ENCODE assay signal across 8 cellular contexts in the genomic region with DNA sequence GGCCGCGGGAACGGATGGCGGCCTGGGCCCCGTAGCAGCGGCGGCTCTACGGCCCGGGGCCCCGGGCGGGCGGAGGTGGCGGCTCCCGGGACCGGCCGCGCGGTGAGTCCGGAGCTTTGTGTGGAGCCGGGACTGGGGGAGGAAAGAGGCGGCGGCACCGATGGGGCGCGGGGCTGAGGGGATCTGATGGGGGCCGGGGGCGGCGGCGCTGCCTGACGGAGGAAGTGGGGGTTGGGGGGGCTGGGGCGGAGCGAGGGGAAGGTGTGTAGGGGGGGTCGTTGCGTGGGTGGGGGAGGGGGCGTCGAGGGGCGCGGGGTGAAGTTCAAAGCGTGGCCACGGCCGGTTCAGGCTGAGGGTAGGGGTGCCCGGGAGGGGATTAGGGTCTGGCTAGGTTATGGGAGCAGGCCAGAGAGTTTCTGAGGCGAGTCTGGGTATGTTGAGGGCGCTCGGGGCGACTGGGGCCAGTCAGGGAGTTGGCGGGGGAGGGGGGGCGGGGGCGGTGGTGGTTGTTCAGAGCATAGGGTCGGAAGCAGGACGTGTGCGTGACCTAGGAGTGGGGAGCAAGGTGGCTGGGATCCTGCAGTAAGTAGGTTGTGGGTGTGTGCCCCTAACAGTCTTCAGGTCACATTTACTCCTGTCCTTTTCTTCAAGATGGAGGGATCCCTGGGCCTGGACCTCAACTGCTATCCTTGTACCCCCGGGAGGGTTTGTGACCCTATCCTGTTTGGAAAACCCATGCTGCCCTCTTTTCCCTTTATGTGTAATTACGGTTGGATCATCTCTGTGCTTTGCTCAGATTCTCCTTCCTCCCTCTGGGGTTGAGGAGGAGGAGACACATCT. TPM values are rescaled to one million over a fixed set of nuclear protein-coding genes. Genes with fewer than 3 reads are reported as not detected.
DNase-seq lines count a peak whose midpoint lies in the region; ATAC-seq, FAIRE-seq and TF ChIP-seq lines count a peak whose summit lies in the region.

No MANE protein-coding gene starts in this region.

- peak; percentile 13 for ATAC-seq in HG03108 (IDR thresholded peaks at IDR 0.05; ENCODE audit: unreplicated experiment)
- peak; percentile 64 for ATAC-seq in foreskin keratinocyte
- peak; percentile 58 for ATAC-seq in upper lobe of right lung
- ATAC-seq in HG02678 (IDR thresholded peaks at IDR 0.05; ENCODE audit: unreplicated experiment): no peak

- H3K9me3 ChIP-seq in ES-I3 (ENCODE audit: control insufficient read depth, insufficient read depth, low read length) (no peaks in the 10 kb centered on the region), upper lobe of right lung (no peaks in the 10 kb centered on the region)

- TF ChIP-seq CTCF in foreskin keratinocyte (conservative IDR thresholded peaks at IDR 0.05) (peak; percentile 36), neural crest cell (conservative IDR thresholded peaks at IDR 0.05) (no peak), upper lobe of right lung (IDR thresholded peaks at IDR 0.05) (peak; percentile 15)

- peak overlapping the region; percentile 92 for H3K27ac Mint-ChIP-seq in neural crest cell (ENCODE audit: unreplicated experiment)

- H3K4me3 Mint-ChIP-seq in neural crest cell: peak overlapping the region; percentile 91

- H3K27me3 Mint-ChIP-seq in neural crest cell (ENCODE audit: low read depth): no peaks in the 10 kb centered on the region

- no peaks in the 10 kb centered on the region for H3K36me3 ChIP-seq in ES-I3 (ENCODE audit: insufficient read depth, low read length)
- H3K36me3 ChIP-seq in upper lobe of right lung: no peaks in the 10 kb centered on the region

- H3K27me3 ChIP-seq in foreskin keratinocyte (no peaks in the 10 kb centered on the region), upper lobe of right lung (no peaks in the 10 kb centered on the region)

- H3K9me3 Mint-ChIP-seq in neural crest cell: no peaks in the 10 kb centered on the region

- DNase-seq in RCC 7860 (ENCODE audit: low spot score) (peak; percentile 50), foreskin keratinocyte (peak; percentile 74 to 81), neural crest cell (ENCODE audit: low read depth, low spot score) (no peak), upper lobe of right lung (no peak)
- DNase-seq in activated naive CD4-positive, alpha-beta T cell treated with Interleukin-2 at 50 U/mL for 16 hours: peak; percentile 15

- peak; percentile 27 for FAIRE-seq in RCC 7860 (lab: Jason Lieb, UNC)

- H3K36me3 Mint-ChIP-seq in neural crest cell (ENCODE audit: low read depth): no peaks in the 10 kb centered on the region

- peak overlapping the region; percentile 81 for H3K9ac ChIP-seq in ES-I3 (ENCODE audit: low read depth, low read length)

- intact Hi-C loops in upper lobe of right lung (cut with DNase I): no loop called here

- peak overlapping the region; percentile 51 for H3K4me3 ChIP-seq in upper lobe of right lung

- no peak overlapping the region for H3K27ac ChIP-seq in foreskin keratinocyte
- peak overlapping the region; percentile 78 for H3K27ac ChIP-seq in upper lobe of right lung

- peaks cover 67% of the 10 kb centered on the region for H3K4me1 Mint-ChIP-seq in neural crest cell

- peaks cover 26% of the 10 kb centered on the region for H3K4me1 ChIP-seq in ES-I3 (ENCODE audit: insufficient read depth, low read length)
- peaks cover 21% of the 10 kb centered on the region for H3K4me1 ChIP-seq in foreskin keratinocyte
- H3K4me1 ChIP-seq in upper lobe of right lung: peaks cover 53% of the 10 kb centered on the region

RNA-seq across cellular contexts. Expression of gene ZNF609, which starts 0.6 kb away (rescaled TPM):
- total RNA-seq in foreskin keratinocyte: 20.9 and 22.0 TPM in 2 replicates
- polyA plus RNA-seq in foreskin keratinocyte: 4.1 and 5.1 TPM in 2 replicates
- 43.0 and 50.7 TPM in 2 replicates for total RNA-seq in neural crest cell
- total RNA-seq in upper lobe of right lung: 45.4 TPM

Comparison
In these comparisons a context has a peak if more than half of its experiments do, and no peak if none do; other contexts are left out.
1. DNase-seq: peak in RCC 7860 (single experiment), activated naive CD4-positive, alpha-beta T cell treated with Interleukin-2 at 50 U/mL for 16 hours (single experiment) and foreskin keratinocyte (2 of 2); none in neural crest cell (single experiment) and upper lobe of right lung (single experiment).